Comparison of ENCODE assay signal across 11 cellular contexts in the genomic region with DNA sequence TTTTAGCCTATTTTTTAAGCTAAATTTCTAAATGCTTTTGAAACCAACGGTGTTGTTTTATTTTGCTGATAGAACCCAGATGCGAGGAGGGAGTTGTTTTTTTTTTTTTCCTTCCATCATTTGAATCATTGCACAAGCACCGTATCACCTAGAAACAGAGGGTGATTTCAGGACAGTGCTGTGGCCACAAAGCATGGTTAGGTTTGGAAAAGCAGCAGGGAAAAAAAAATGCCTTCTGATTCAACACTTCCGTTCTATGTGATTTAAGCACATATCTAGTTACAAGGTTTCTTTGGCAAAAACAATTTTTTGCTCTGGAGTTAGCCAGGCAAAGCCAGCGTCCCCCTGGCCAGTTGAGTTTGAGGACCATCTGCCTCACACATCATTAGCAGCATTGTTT. TPM values are rescaled to one million over a fixed set of nuclear protein-coding genes. Genes with fewer than 3 reads are reported as not detected.
DNase-seq lines count a peak whose midpoint lies in the region; ATAC-seq and TF ChIP-seq lines count a peak whose summit lies in the region.
"Had no signal": no experiment of that assay in that cellular context is flagged by ENCODE, and none has a peak within 500 bp of the region (broad histone marks: within the 10 kb centered on the region; RNA-seq: fewer than 3 reads in every experiment).

No MANE protein-coding gene starts in this region.

- DNase-seq in NCI-H345 (lab: John Stamatoyannopoulos, UW), result peak; percentile 13
- no peak for DNase-seq in NCI-H345 treated with DMSO at 0.1 percent for 48 hours (lab: John Stamatoyannopoulos, UW; ENCODE audit: unreplicated experiment)
- no peak for DNase-seq in Right ventricle myocardium superior
- DNase-seq in stromal cell of bone marrow (ENCODE audit: low read depth), result peak; percentile 87
- DNase-seq in naive thymus-derived CD4-positive, alpha-beta T cell, result no peak
- no peak for DNase-seq in stimulated activated naive CD4-positive, alpha-beta T cell (lab: John Stamatoyannopoulos, UW)
- DNase-seq: NCI-H2029 treated with DMSO at 0.1 percent for 48 hours; stimulated activated CD4-positive, alpha-beta T cell treated with anti-CD3 and anti-CD28 coated beads, Interleukin-2, amount 100 ng/mL, for 24 hours had no signal

- CTCF ChIA-PET in naive thymus-derived CD4-positive, alpha-beta T cell (lab: Charles Lee), result interaction anchor here (1.1 kb wide), 1 partner anchor 494 kb away, joined by 3 read pairs; no protein-coding TSS in a partner anchor

- no peaks in the 10 kb centered on the region for H3K27me3 ChIP-seq in naive thymus-derived CD4-positive, alpha-beta T cell (ENCODE audit: control insufficient read depth in 2 of 2, insufficient read depth in 2 of 2, low read length in 2 of 2)

- no peaks in the 10 kb centered on the region for H3K9me3 Mint-ChIP-seq in naive thymus-derived CD4-positive, alpha-beta T cell

- no peak overlapping the region for H3K27ac Mint-ChIP-seq in naive thymus-derived CD4-positive, alpha-beta T cell

- H3K4me1 Mint-ChIP-seq in naive thymus-derived CD4-positive, alpha-beta T cell, result peaks cover 0 to 10% (median 8%) of the 10 kb centered on the region in 7 donors

- H3K36me3 ChIP-seq in naive thymus-derived CD4-positive, alpha-beta T cell (ENCODE audit: control insufficient read depth in 2 of 3, insufficient read depth in 3 of 3, low read length in 3 of 3), result no peaks in the 10 kb centered on the region

- H3K9me3 ChIP-seq in naive thymus-derived CD4-positive, alpha-beta T cell (ENCODE audit: control insufficient read depth in 2 of 3, low read length in 3 of 3), result no peaks in the 10 kb centered on the region

- ATAC-seq in Right ventricle myocardium superior (ENCODE audit: poor library complexity) (peak; percentile 28), GM21786 (IDR thresholded peaks at IDR 0.05; ENCODE audit: unreplicated experiment) (no peak)
- ATAC-seq in naive thymus-derived CD4-positive, alpha-beta T cell, result no peak

- intact Hi-C loops in Right ventricle myocardium superior (cut with DNase I), result no loop called here
- intact Hi-C loops in naive thymus-derived CD4-positive, alpha-beta T cell (cut with micrococcal nuclease), result no loop called here

- no peaks in the 10 kb centered on the region for H3K36me3 Mint-ChIP-seq in naive thymus-derived CD4-positive, alpha-beta T cell

- H3K4me3 ChIP-seq in WI38 (ENCODE audit: low read depth, low read length), result peak overlapping the region; percentile 36
- no peak overlapping the region for H3K4me3 ChIP-seq in naive thymus-derived CD4-positive, alpha-beta T cell (ENCODE audit: low read length)
- H3K4me3 ChIP-seq: lung had no signal

- no peak overlapping the region for H3K27ac ChIP-seq in naive thymus-derived CD4-positive, alpha-beta T cell (ENCODE audit: low read depth, low read length)

- POLR2A ChIA-PET in naive thymus-derived CD4-positive, alpha-beta T cell (lab: Charles Lee), result no interaction called here

- H3K4me3 Mint-ChIP-seq in naive thymus-derived CD4-positive, alpha-beta T cell, result no peak overlapping the region

- H3K4me1 ChIP-seq in naive thymus-derived CD4-positive, alpha-beta T cell (ENCODE audit: control insufficient read depth in 2 of 2, insufficient read depth in 2 of 2, low read length in 2 of 2), result no peaks in the 10 kb centered on the region

- H3K27me3 Mint-ChIP-seq in naive thymus-derived CD4-positive, alpha-beta T cell, result peaks cover 0 to 22% (median 0%) of the 10 kb centered on the region in 5 donors

- no peak for TF ChIP-seq CTCF in WI38 (IDR thresholded peaks at IDR 0.05; ENCODE audit: low read depth, low read length)

RNA-seq across cellular contexts. Expression of a gene that starts 17.3 kb away (rescaled TPM):
- total RNA-seq in Right ventricle myocardium superior, result 3.2 TPM
- total RNA-seq in naive thymus-derived CD4-positive, alpha-beta T cell, result under 1 TPM in 3 of 5 experiments, not detected in 2; 0.29 to 0.92 (median 0.37) TPM
- polyA plus RNA-seq in naive thymus-derived CD4-positive, alpha-beta T cell, result not detected

RNA-seq across cellular contexts. Expression of a gene that starts 17.4 kb away (rescaled TPM):
- 7.0 TPM for total RNA-seq in Right ventricle myocardium superior
- 10 to 100 TPM; 25.6 to 43.8 (median 28.1) TPM for total RNA-seq in naive thymus-derived CD4-positive, alpha-beta T cell
- polyA plus RNA-seq in naive thymus-derived CD4-positive, alpha-beta T cell, result 10 to 100 TPM; 15.1 to 31.8 TPM

Comparison
In these comparisons a context has a peak if more than half of its experiments do, and no peak if none do; other contexts are left out.
1. DNase-seq: peak in NCI-H345 (single experiment) and stromal cell of bone marrow (single experiment); none in NCI-H345 treated with DMSO at 0.1 percent for 48 hours (single experiment), Right ventricle myocardium superior (single experiment), naive thymus-derived CD4-positive, alpha-beta T cell (0 of 9) and stimulated activated naive CD4-positive, alpha-beta T cell (0 of 6).